ENCODE assay signal across 18 cellular contexts in the genomic region with DNA sequence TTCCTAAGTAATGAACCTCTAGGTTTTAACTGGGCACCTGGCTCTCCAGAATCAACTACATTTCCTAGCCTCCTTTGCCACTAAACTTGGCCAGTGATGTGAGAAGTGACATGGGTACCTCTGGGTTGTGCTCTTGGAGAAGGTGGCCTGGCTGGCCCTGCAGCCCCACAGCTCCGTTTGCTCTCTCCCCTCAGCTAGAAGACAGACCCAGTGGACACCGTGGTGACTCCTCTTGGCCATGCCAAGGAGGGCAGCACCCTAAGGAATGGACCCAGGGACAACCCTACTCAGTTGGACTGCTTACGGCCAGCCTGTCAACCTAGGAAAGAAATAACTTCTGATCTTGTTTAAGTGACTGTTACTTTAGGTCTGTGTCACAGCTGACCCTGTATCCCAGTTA.
DNase-seq lines count a peak whose midpoint lies in the region; ATAC-seq and TF ChIP-seq lines count a peak whose summit lies in the region.
"Had no signal": no experiment of that assay in that cellular context is flagged by ENCODE, and none has a peak within 500 bp of the region (broad histone marks: within the 10 kb centered on the region; RNA-seq: fewer than 3 reads in every experiment).

No MANE protein-coding gene starts in this region.

- H3K9me3 Mint-ChIP-seq in activated CD8-positive, alpha-beta memory T cell treated with anti-CD3 and anti-CD28 coated beads, Interleukin-2, amount 10 ng/mL, durations not matched to agents 7 days and 5 days (ENCODE audit: low read depth): no peaks in the 10 kb centered on the region
- peaks cover 7% of the 10 kb centered on the region for H3K9me3 Mint-ChIP-seq in osteocyte (ENCODE audit: unreplicated experiment)
- H3K9me3 Mint-ChIP-seq: CD8-positive, alpha-beta T cell had no signal

- ATAC-seq in activated CD8-positive, alpha-beta memory T cell treated with anti-CD3 and anti-CD28 coated beads, Interleukin-2, amount 10 ng/mL, durations not matched to agents 7 days and 5 days: no peak
- ATAC-seq in GM21381 (IDR thresholded peaks at IDR 0.05; ENCODE audit: unreplicated experiment): no peak
- ATAC-seq: CD8-positive, alpha-beta T cell; GM12878; GM23338 had no signal

- no peak overlapping the region for H3K4me3 Mint-ChIP-seq in activated CD8-positive, alpha-beta memory T cell treated with anti-CD3 and anti-CD28 coated beads, Interleukin-2, amount 10 ng/mL, durations not matched to agents 7 days and 5 days
- H3K4me3 Mint-ChIP-seq in osteocyte (ENCODE audit: unreplicated experiment): no peak overlapping the region
- H3K4me3 Mint-ChIP-seq: B cell; CD8-positive, alpha-beta T cell; GM23338; HFFc6 had no signal

- no peaks in the 10 kb centered on the region for H3K4me1 Mint-ChIP-seq in activated CD8-positive, alpha-beta memory T cell treated with anti-CD3 and anti-CD28 coated beads, Interleukin-2, amount 10 ng/mL, durations not matched to agents 7 days and 5 days
- H3K4me1 Mint-ChIP-seq in osteocyte (ENCODE audit: unreplicated experiment): no peaks in the 10 kb centered on the region
- H3K4me1 Mint-ChIP-seq: B cell had no signal

- no peak overlapping the region for H3K27ac Mint-ChIP-seq in activated CD8-positive, alpha-beta memory T cell treated with anti-CD3 and anti-CD28 coated beads, Interleukin-2, amount 10 ng/mL, durations not matched to agents 7 days and 5 days
- no peak overlapping the region for H3K27ac Mint-ChIP-seq in osteocyte (ENCODE audit: unreplicated experiment)
- H3K27ac Mint-ChIP-seq: B cell; CD8-positive, alpha-beta T cell; GM23338; HFFc6 had no signal

- peak; percentile 2 for DNase-seq in activated CD8-positive, alpha-beta memory T cell treated with anti-CD3 and anti-CD28 coated beads, Interleukin-2, amount 50 U/mL, for 48 hours
- DNase-seq in activated CD8-positive, alpha-beta memory T cell treated with anti-CD3 and anti-CD28 coated beads, Interleukin-2, amount 10 ng/mL, durations not matched to agents 7 days and 5 days: no peak
- DNase-seq in islet precursor cell (peak; percentile 36), osteocyte (ENCODE audit: extremely low spot score, unreplicated experiment) (peak; percentile 80), SKM-1 treated with dmso at 0.1 percent for 144 hours (lab: John Stamatoyannopoulos, UW; ENCODE audit: unreplicated experiment) (no peak), LoVo (ENCODE audit: low spot score) (no peak)
- DNase-seq in activated CD4-positive, alpha-beta T cell treated with anti-CD3 and anti-CD28 coated beads, Interleukin-2, amount 50 U/mL, for 4 hours: no peak
- DNase-seq: Caco-2; CD4-positive, CD25-positive, alpha-beta regulatory T cell; CD8-positive, alpha-beta T cell; DMS79; EL; GDM1; HFFc6 had no signal

- CTCF ChIA-PET in activated CD8-positive, alpha-beta memory T cell treated with anti-CD3 and anti-CD28 coated beads, Interleukin-2, amount 10 ng/mL, durations not matched to agents 7 days and 5 days (lab: Charles Lee): no interaction called here

- peaks cover 7% of the 10 kb centered on the region for H3K27me3 Mint-ChIP-seq in activated CD8-positive, alpha-beta memory T cell treated with anti-CD3 and anti-CD28 coated beads, Interleukin-2, amount 10 ng/mL, durations not matched to agents 7 days and 5 days
- no peaks in the 10 kb centered on the region for H3K27me3 Mint-ChIP-seq in osteocyte (ENCODE audit: unreplicated experiment)

- TF ChIP-seq CTCF in osteocyte (IDR thresholded peaks at IDR 0.05): no peak

- no peaks in the 10 kb centered on the region for H3K36me3 Mint-ChIP-seq in activated CD8-positive, alpha-beta memory T cell treated with anti-CD3 and anti-CD28 coated beads, Interleukin-2, amount 10 ng/mL, durations not matched to agents 7 days and 5 days
- H3K36me3 Mint-ChIP-seq in osteocyte (ENCODE audit: unreplicated experiment): no peaks in the 10 kb centered on the region
- H3K36me3 Mint-ChIP-seq: CD4-positive, CD25-positive, alpha-beta regulatory T cell; CD8-positive, alpha-beta T cell had no signal

Comparison
In these comparisons a context has a peak if more than half of its experiments do, and no peak if none do; other contexts are left out.
1. DNase-seq: peak in activated CD8-positive, alpha-beta memory T cell treated with anti-CD3 and anti-CD28 coated beads, Interleukin-2, amount 50 U/mL, for 48 hours (single experiment), islet precursor cell (single experiment) and osteocyte (single experiment); none in activated CD8-positive, alpha-beta memory T cell treated with anti-CD3 and anti-CD28 coated beads, Interleukin-2, amount 10 ng/mL, durations not matched to agents 7 days and 5 days (single experiment), activated CD4-positive, alpha-beta T cell treated with anti-CD3 and anti-CD28 coated beads, Interleukin-2, amount 50 U/mL, for 4 hours (0 of 2), SKM-1 treated with dmso at 0.1 percent for 144 hours (single experiment) and LoVo (single experiment).